17 cellular contexts compared by ENCODE assay signal in genomic region chr9:135242406-135242805, GRCh38.
DNase-seq lines count a peak whose midpoint lies in the region; ATAC-seq and TF ChIP-seq lines count a peak whose summit lies in the region.
"Had no signal": no experiment of that assay in that cellular context is flagged by ENCODE, and none has a peak within 500 bp of the region (broad histone marks: within the 10 kb centered on the region; RNA-seq: fewer than 3 reads in every experiment).

No MANE protein-coding gene starts in this region.

- H3K4me3 ChIP-seq in Karpas-422 (ENCODE audit: low read length): no peak overlapping the region

- H3K27ac ChIP-seq in Karpas-422 (ENCODE audit: low read length): no peak overlapping the region
- H3K27ac ChIP-seq in cingulate gyrus (ENCODE audit: low read depth, low read length): peak overlapping the region; percentile 54

- H3K36me3 ChIP-seq in Karpas-422 (ENCODE audit: insufficient read depth, low read length): no peaks in the 10 kb centered on the region

- H3K27me3 ChIP-seq in Karpas-422 (ENCODE audit: low read length): no peaks in the 10 kb centered on the region

- DNase-seq in Karpas-422: peak; percentile 14
- DNase-seq in nephron progenitor cell: no peak
- no peak for DNase-seq in stimulated activated effector memory CD8-positive, alpha-beta T cell treated with anti-CD3 and anti-CD28 coated beads, Interleukin-12 subunit alpha, Interleukin-12 subunit beta, amount 100 ng/mL, for 72 hours (ENCODE audit: low spot score in 2 of 2)
- DNase-seq in natural killer cell treated with Interleukin-12 subunit alpha and Interleukin-12 subunit beta and Interleukin-15 and Interleukin-18, amount 100 ng/mL, for 72 hours (ENCODE audit: low spot score): no peak
- DNase-seq in activated CD4-positive, CD25-positive, alpha-beta regulatory T cell (lab: John Stamatoyannopoulos, UW): no peak
- DNase-seq: ACHN; AML-193; CD4-positive, CD25-positive, alpha-beta regulatory T cell; DMS53; NCI-H1105; NCI-H526 treated with DMSO at 0.1 percent for 48 hours; SIG-M5 had no signal

- no peak overlapping the region for H3K9ac ChIP-seq in Karpas-422 (ENCODE audit: low read length)

- H4K20me1 ChIP-seq in Karpas-422 (ENCODE audit: insufficient read depth, low read depth, low read length): 0 out of 2 replicates have a peak, but pooled peaks cover 7% of the 10 kb centered on the region

- H3K36me3 Mint-ChIP-seq in nephron progenitor cell (ENCODE audit: low read depth): no peaks in the 10 kb centered on the region
- H3K36me3 Mint-ChIP-seq in stimulated activated effector memory CD8-positive, alpha-beta T cell treated with anti-CD3 and anti-CD28 coated beads, Interleukin-12 subunit alpha, Interleukin-12 subunit beta, amount 100 ng/mL, for 72 hours: no peaks in the 10 kb centered on the region
- H3K36me3 Mint-ChIP-seq in natural killer cell treated with Interleukin-12 subunit alpha and Interleukin-12 subunit beta and Interleukin-15 and Interleukin-18, amount 100 ng/mL, for 72 hours: no peaks in the 10 kb centered on the region
- H3K36me3 Mint-ChIP-seq: CD4-positive, CD25-positive, alpha-beta regulatory T cell; IgD-negative memory B cell had no signal

- H3K27ac Mint-ChIP-seq in nephron progenitor cell: peak overlapping the region; percentile 32
- peak overlapping the region; percentile 58 for H3K27ac Mint-ChIP-seq in stimulated activated effector memory CD8-positive, alpha-beta T cell treated with anti-CD3 and anti-CD28 coated beads, Interleukin-12 subunit alpha, Interleukin-12 subunit beta, amount 100 ng/mL, for 72 hours
- H3K27ac Mint-ChIP-seq in natural killer cell treated with Interleukin-12 subunit alpha and Interleukin-12 subunit beta and Interleukin-15 and Interleukin-18, amount 100 ng/mL, for 72 hours: no peak overlapping the region
- H3K27ac Mint-ChIP-seq: CD4-positive, CD25-positive, alpha-beta regulatory T cell; IgD-negative memory B cell had no signal

- H2AFZ ChIP-seq in Karpas-422 (ENCODE audit: low read length): no peak overlapping the region

- H3K4me1 ChIP-seq in Karpas-422 (ENCODE audit: low read length): no peaks in the 10 kb centered on the region

- H3K27me3 Mint-ChIP-seq in nephron progenitor cell (ENCODE audit: low read depth, poor library complexity): peaks cover 14% of the 10 kb centered on the region
- peaks cover 0 to 4% of the 10 kb centered on the region in 2 donors for H3K27me3 Mint-ChIP-seq in natural killer cell treated with Interleukin-12 subunit alpha and Interleukin-12 subunit beta and Interleukin-15 and Interleukin-18, amount 100 ng/mL, for 72 hours

- no peak for ATAC-seq in stimulated activated effector memory CD8-positive, alpha-beta T cell treated with anti-CD3 and anti-CD28 coated beads, Interleukin-12 subunit alpha, Interleukin-12 subunit beta, amount 100 ng/mL, for 72 hours
- no peak for ATAC-seq in natural killer cell treated with Interleukin-12 subunit alpha and Interleukin-12 subunit beta and Interleukin-15 and Interleukin-18, amount 100 ng/mL, for 72 hours
- no peak for ATAC-seq in GM19035 (IDR thresholded peaks at IDR 0.05; ENCODE audit: unreplicated experiment)

- H3K4me3 Mint-ChIP-seq in nephron progenitor cell: no peak overlapping the region
- H3K4me3 Mint-ChIP-seq in stimulated activated effector memory CD8-positive, alpha-beta T cell treated with anti-CD3 and anti-CD28 coated beads, Interleukin-12 subunit alpha, Interleukin-12 subunit beta, amount 100 ng/mL, for 72 hours: no peak overlapping the region
- no peak overlapping the region for H3K4me3 Mint-ChIP-seq in natural killer cell treated with Interleukin-12 subunit alpha and Interleukin-12 subunit beta and Interleukin-15 and Interleukin-18, amount 100 ng/mL, for 72 hours
- H3K4me3 Mint-ChIP-seq: CD4-positive, CD25-positive, alpha-beta regulatory T cell; H9; IgD-negative memory B cell had no signal

- H3K79me2 ChIP-seq in Karpas-422 (ENCODE audit: low read length): no peaks in the 10 kb centered on the region

- TF ChIP-seq CTCF in nephron progenitor cell (IDR thresholded peaks at IDR 0.05): no peak

- H3K9me2 ChIP-seq in Karpas-422 (replicated peaks; ENCODE audit: insufficient read depth, low read length): no peaks in the 10 kb centered on the region

- H3K9me3 ChIP-seq in Karpas-422 (ENCODE audit: low read length): no peaks in the 10 kb centered on the region
- H3K9me3 ChIP-seq: Caco-2 had no signal

- no peak overlapping the region for H3K4me2 ChIP-seq in Karpas-422 (ENCODE audit: low read depth, low read length, poor library complexity, severe bottlenecking)

- H3K4me1 Mint-ChIP-seq in nephron progenitor cell: peaks cover 19% of the 10 kb centered on the region
- no peaks in the 10 kb centered on the region for H3K4me1 Mint-ChIP-seq in stimulated activated effector memory CD8-positive, alpha-beta T cell treated with anti-CD3 and anti-CD28 coated beads, Interleukin-12 subunit alpha, Interleukin-12 subunit beta, amount 100 ng/mL, for 72 hours
- no peaks in the 10 kb centered on the region for H3K4me1 Mint-ChIP-seq in natural killer cell treated with Interleukin-12 subunit alpha and Interleukin-12 subunit beta and Interleukin-15 and Interleukin-18, amount 100 ng/mL, for 72 hours (ENCODE audit: low read depth in 2 of 2)
- H3K4me1 Mint-ChIP-seq: CD4-positive, CD25-positive, alpha-beta regulatory T cell; IgD-negative memory B cell had no signal

- no peaks in the 10 kb centered on the region for H3K9me3 Mint-ChIP-seq in nephron progenitor cell
- no peaks in the 10 kb centered on the region for H3K9me3 Mint-ChIP-seq in stimulated activated effector memory CD8-positive, alpha-beta T cell treated with anti-CD3 and anti-CD28 coated beads, Interleukin-12 subunit alpha, Interleukin-12 subunit beta, amount 100 ng/mL, for 72 hours
- no peaks in the 10 kb centered on the region for H3K9me3 Mint-ChIP-seq in natural killer cell treated with Interleukin-12 subunit alpha and Interleukin-12 subunit beta and Interleukin-15 and Interleukin-18, amount 100 ng/mL, for 72 hours
- H3K9me3 Mint-ChIP-seq: H9 had no signal

Comparison
In these comparisons a context has a peak if more than half of its experiments do, and no peak if none do; other contexts are left out.
1. H3K27ac Mint-ChIP-seq: peak in nephron progenitor cell (single experiment) and stimulated activated effector memory CD8-positive, alpha-beta T cell treated with anti-CD3 and anti-CD28 coated beads, Interleukin-12 subunit alpha, Interleukin-12 subunit beta, amount 100 ng/mL, for 72 hours (single experiment); none in natural killer cell treated with Interleukin-12 subunit alpha and Interleukin-12 subunit beta and Interleukin-15 and Interleukin-18, amount 100 ng/mL, for 72 hours (0 of 2).